10 cellular contexts compared by ENCODE assay signal in the genomic region with DNA sequence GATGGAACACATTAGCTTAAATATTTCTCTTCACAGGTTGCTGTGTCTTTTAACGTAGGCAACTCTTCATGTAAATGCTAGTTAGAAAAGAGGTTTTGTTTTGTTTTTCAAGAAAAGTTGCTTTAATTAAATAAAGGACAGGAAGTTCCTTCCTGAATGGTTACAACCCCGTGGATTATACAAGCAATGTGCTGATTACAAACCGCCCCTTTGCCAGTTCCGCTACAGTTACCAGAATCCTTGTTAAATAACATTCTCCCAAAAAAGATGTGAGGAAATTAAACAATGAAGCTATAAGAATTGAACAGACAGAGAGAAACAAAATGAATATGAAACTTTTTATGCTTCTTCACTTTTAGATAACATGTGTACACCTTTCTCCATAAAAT.
A peak's percentile ranks its signal among the peaks of the same experiment; 100 is the strongest.
DNase-seq lines count a peak whose midpoint lies in the region; ATAC-seq and TF ChIP-seq lines count a peak whose summit lies in the region.
"Had no signal": no experiment of that assay in that cellular context is flagged by ENCODE, and none has a peak within 500 bp of the region (broad histone marks: within the 10 kb centered on the region; RNA-seq: fewer than 3 reads in every experiment).

No MANE protein-coding gene starts in this region.

- TF ChIP-seq POLR2A in uterus (IDR thresholded peaks at IDR 0.05): no peak

- intact Hi-C loops in uterus (cut with DNase I; ENCODE audit: low total_unique reads): no loop called here

- H3K36me3 ChIP-seq in SK-N-MC (ENCODE audit: insufficient read depth, low read length) (no peaks in the 10 kb centered on the region), muscle layer of duodenum (ENCODE audit: control insufficient read depth in 1 of 2, insufficient read depth in 2 of 2, low read length in 2 of 2) (no peaks in the 10 kb centered on the region), uterus (no peaks in the 10 kb centered on the region)

- DNase-seq in SK-N-MC (ENCODE audit: low read depth, low spot score) (no peak), fibroblast of peridontal ligament (ENCODE audit: extremely low read depth) (peak; percentile 7), uterus (no peak), NCI-H2171 (lab: John Stamatoyannopoulos, UW) (no peak)
- DNase-seq in effector CD4-positive, alpha-beta T cell: no peak
- DNase-seq: activated CD8-positive, alpha-beta memory T cell treated with anti-CD3 and anti-CD28 coated beads, Interleukin-2, amount 10 ng/mL, durations not matched to agents 7 days and 5 days; amniotic stem cell; NCI-H1694 had no signal

- H3K4me1 ChIP-seq in muscle layer of duodenum (ENCODE audit: control insufficient read depth in 1 of 2, insufficient read depth in 2 of 2, low read length in 2 of 2) (peaks cover 3 to 5% of the 10 kb centered on the region in 2 donors), uterus (peaks cover 0 to 5% of the 10 kb centered on the region in 2 donors)

- H3K9ac ChIP-seq in SK-N-MC (ENCODE audit: insufficient read length): no peak overlapping the region

- H3K9me3 ChIP-seq in SK-N-MC (ENCODE audit: low read depth, low read length) (no peaks in the 10 kb centered on the region), muscle layer of duodenum (ENCODE audit: control insufficient read depth in 1 of 2, low read length in 2 of 2) (peaks cover 0 to 3% of the 10 kb centered on the region in 2 donors), uterus (no peaks in the 10 kb centered on the region)

- H3K4me3 ChIP-seq in SK-N-MC (no peak overlapping the region), muscle layer of duodenum (ENCODE audit: low read depth in 1 of 2, low read length in 2 of 2) (peak overlapping the region; percentile 20 to 35), uterus (peak overlapping the region in 1 of 2 donors; percentile 11)

- no peak for ATAC-seq in HG03571 (IDR thresholded peaks at IDR 0.05; ENCODE audit: unreplicated experiment)
- ATAC-seq: activated CD8-positive, alpha-beta memory T cell treated with anti-CD3 and anti-CD28 coated beads, Interleukin-2, amount 10 ng/mL, durations not matched to agents 7 days and 5 days had no signal

- H3K27me3 ChIP-seq in muscle layer of duodenum (ENCODE audit: low read depth, low read length): no peaks in the 10 kb centered on the region
- H3K27me3 ChIP-seq in uterus: no peaks in the 10 kb centered on the region

- no peak for TF ChIP-seq CTCF in uterus (IDR thresholded peaks at IDR 0.05)

- H3K27ac ChIP-seq in SK-N-MC (peak overlapping the region; percentile 79; the same call in 1 of the 2 replicates), muscle layer of duodenum (ENCODE audit: low read length) (peak overlapping the region; percentile 81), uterus (peak overlapping the region; percentile 66 to 80)
